Comparison of ENCODE assay signal across 11 cellular contexts in genomic region chrX:70041993-70042392, GRCh38. TPM values are rescaled to one million over a fixed set of nuclear protein-coding genes. Genes with fewer than 3 reads are reported as not detected.
"Had no signal": no experiment of that assay in that cellular context is flagged by ENCODE, and none has a peak within 500 bp of the region (broad histone marks: within the 10 kb centered on the region; RNA-seq: fewer than 3 reads in every experiment).

No MANE protein-coding gene starts in this region.

- ATAC-seq: HCT116, HepG2 had no signal

- H3K9me3 Mint-ChIP-seq: HFFc6, IgD-negative memory B cell had no signal

- H3K4me1 Mint-ChIP-seq: IgD-negative memory B cell had no signal

- DNase-seq: GM23248, GOT3, H7, HFFc6, KBM-7 had no signal

- H3K27ac ChIP-seq: GM23248, HL-60 had no signal

- H3K4me3 Mint-ChIP-seq: HFFc6, IgD-negative memory B cell had no signal

- H3K27me3 Mint-ChIP-seq: IgD-negative memory B cell had no signal

- H3K27ac Mint-ChIP-seq: HFFc6, IgD-negative memory B cell had no signal

- H3K36me3 Mint-ChIP-seq: IgD-negative memory B cell had no signal

RNA-seq across cellular contexts. Expression of gene AWAT2, which starts 7.7 kb away (rescaled TPM):
- total RNA-seq: GM23248, H4, H7, HepG2, HFFc6 had no signal

RNA-seq across cellular contexts. Expression of gene OTUD6A, which starts 20.3 kb away (rescaled TPM):
- total RNA-seq: GM23248, H4, H7, HepG2, HFFc6, HT1080 had no signal
